1 cellular context compared by ENCODE assay signal in genomic region chr10:122980209-122981065, GRCh38.
TF ChIP-seq lines count a peak whose summit lies in the region.

A gene with protein sequence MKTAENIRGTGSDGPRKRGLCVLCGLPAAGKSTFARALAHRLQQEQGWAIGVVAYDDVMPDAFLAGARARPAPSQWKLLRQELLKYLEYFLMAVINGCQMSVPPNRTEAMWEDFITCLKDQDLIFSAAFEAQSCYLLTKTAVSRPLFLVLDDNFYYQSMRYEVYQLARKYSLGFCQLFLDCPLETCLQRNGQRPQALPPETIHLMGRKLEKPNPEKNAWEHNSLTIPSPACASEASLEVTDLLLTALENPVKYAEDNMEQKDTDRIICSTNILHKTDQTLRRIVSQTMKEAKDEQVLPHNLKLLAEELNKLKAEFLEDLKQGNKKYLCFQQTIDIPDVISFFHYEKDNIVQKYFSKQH (plus strand): TSS chr10:122980401. CDS start chr10:122980480, 79 bp downstream.

TF ChIP-seq in K562, 482 proteins besides CTCF, POLR2A, EP300 and RAD21 (continued from another document and continues in another):
- TF ChIP-seq ZNF197 (CRISPR knock-in tag; IDR thresholded peaks at IDR 0.05; ENCODE audit: low read depth) (no peak), MBD2 (IDR thresholded peaks at IDR 0.05; ENCODE audit: borderline replicate concordance, low read depth) (peak; percentile 35; the same call in 1 of the 2 replicates), BRD9 (IDR thresholded peaks at IDR 0.05; ENCODE audit: low read depth, partially characterized antibody) (no peak), CEBPG (CRISPR knock-in tag; IDR thresholded peaks at IDR 0.05) (peak; percentile 51; the same call in 1 of the 2 replicates), CEBPG (tag; conservative IDR thresholded peaks at IDR 0.05 in 1 of 2, IDR thresholded peaks at IDR 0.05 in 1 of 2) (no peak), CBX1 (IDR thresholded peaks at IDR 0.05; ENCODE audit: low read depth) (no peak), GABPA (tag; conservative IDR thresholded peaks at IDR 0.05; ENCODE audit: low read depth) (peak; percentile 45; the same call in 1 of the 2 replicates), FOXM1 (IDR thresholded peaks at IDR 0.05; ENCODE audit: low read depth) (0 out of 2 replicates have a peak, but pooled peaks have one; percentile 12), FOXM1 (CRISPR knock-in tag; IDR thresholded peaks at IDR 0.05; ENCODE audit: low read depth) (no peak), ETS2 (tag; IDR thresholded peaks at IDR 0.05; ENCODE audit: borderline replicate concordance, poor library complexity, severe bottlenecking) (no peak), CREB1 (IDR thresholded peaks at IDR 0.05) (peak; percentile 98), CREB1 (CRISPR knock-in tag; IDR thresholded peaks at IDR 0.05) (peak; percentile 96), ZNF766 (CRISPR knock-in tag; conservative IDR thresholded peaks at IDR 0.05) (no peak), HDGF (IDR thresholded peaks at IDR 0.05) (no peak), MEIS2 (IDR thresholded peaks at IDR 0.05; ENCODE audit: partially characterized antibody) (peak; percentile 44), MYNN (IDR thresholded peaks at IDR 0.05) (0 out of 2 replicates have a peak, but pooled peaks have one; percentile 37), MYNN (CRISPR knock-in tag; IDR thresholded peaks at IDR 0.05) (no peak), ZNF232 (CRISPR knock-in tag; IDR thresholded peaks at IDR 0.05) (peak; percentile 73; the same call in 1 of the 2 replicates), POLR2H (tag; IDR thresholded peaks at IDR 0.05; ENCODE audit: low read depth) (no peak), TFAP4 (CRISPR knock-in tag; IDR thresholded peaks at IDR 0.05; ENCODE audit: borderline replicate concordance) (peak; percentile 64; the same call in 1 of the 2 replicates), KHSRP (IDR thresholded peaks at IDR 0.05) (peak; percentile 86), CHD2 (IDR thresholded peaks at IDR 0.05; ENCODE audit: low read depth, low read length) (peak; percentile 41; the same call in 1 of the 2 replicates), SREBF2 (CRISPR knock-in tag; IDR thresholded peaks at IDR 0.05) (no peak), TRIM24 (IDR thresholded peaks at IDR 0.05) (peak in 1 of 2 experiments; percentile 44; a peak in 1 of 4 replicates), SPI1 (IDR thresholded peaks at IDR 0.05; ENCODE audit: borderline replicate concordance, low read depth, low read length) (no peak), SMC3 (conservative IDR thresholded peaks at IDR 0.05; ENCODE audit: insufficient read depth, low read depth, low read length) (no peak), KDM5B (IDR thresholded peaks at IDR 0.05; ENCODE audit: insufficient replicate concordance, low read depth, low read length) (peak; percentile 51), TSC22D4 (tag; IDR thresholded peaks at IDR 0.05) (no peak), MEF2A (IDR thresholded peaks at IDR 0.05; ENCODE audit: control insufficient read depth, low read depth, low read length) (no peak), GTF2F1 (IDR thresholded peaks at IDR 0.05; ENCODE audit: low read depth, low read length) (0 out of 2 replicates have a peak, but pooled peaks have one; percentile 40), ZNF75A (CRISPR knock-in tag; IDR thresholded peaks at IDR 0.05) (no peak), SNRNP70 (optimal IDR thresholded peaks at IDR 0.05; ENCODE audit: low read depth, low read length) (no peak), U2AF1 (optimal IDR thresholded peaks at IDR 0.05; ENCODE audit: low read depth, low read length) (peak; percentile 37), NR4A1 (CRISPR knock-in tag; IDR thresholded peaks at IDR 0.05) (no peak), NR4A1 (tag; IDR thresholded peaks at IDR 0.05) (no peak), ZNF121 (CRISPR knock-in tag; conservative IDR thresholded peaks at IDR 0.05) (no peak), BRCA1 (IDR thresholded peaks at IDR 0.05) (no peak), BRCA1 (CRISPR knock-in tag; IDR thresholded peaks at IDR 0.05) (no peak), JUND (IDR thresholded peaks at IDR 0.05; ENCODE audit: borderline replicate concordance, low read depth, low read length) (peak; percentile 91), JUND (tag; IDR thresholded peaks at IDR 0.05; ENCODE audit: borderline replicate concordance, low read depth, low read length) (peak; percentile 76; the same call in 2 of the 3 replicates), CTCFL (IDR thresholded peaks at IDR 0.05; ENCODE audit: borderline replicate concordance, insufficient read depth, low read depth, low read length, poor library complexity, severe bottlenecking) (peak; percentile 98), JUN (IDR thresholded peaks at IDR 0.05; ENCODE audit: borderline replicate concordance, low read depth, low read length) (peak; percentile 86), JUN (CRISPR knock-in tag; IDR thresholded peaks at IDR 0.05; ENCODE audit: borderline replicate concordance) (no peak), RAD51 (IDR thresholded peaks at IDR 0.05; ENCODE audit: borderline replicate concordance, low read depth) (no peak), ZNF511 (CRISPR knock-in tag; IDR thresholded peaks at IDR 0.05) (peak; percentile 87), ZFP1 (CRISPR knock-in tag; IDR thresholded peaks at IDR 0.05) (no peak), FOSL1 (tag; conservative IDR thresholded peaks at IDR 0.05) (0 out of 2 replicates have a peak, but pooled peaks have one; percentile 32), ATF3 (IDR thresholded peaks at IDR 0.05) (peak; percentile 99), ATF3 (CRISPR knock-in tag; conservative IDR thresholded peaks at IDR 0.05) (peak; percentile 39; the same call in 1 of the 2 replicates), HDAC2 (IDR thresholded peaks at IDR 0.05) (peak; percentile 58; the same call in 1 of the 2 replicates), IRF1 (CRISPR knock-in tag; IDR thresholded peaks at IDR 0.05; ENCODE audit: borderline replicate concordance) (no peak), CXXC5 (CRISPR knock-in tag; IDR thresholded peaks at IDR 0.05) (peak; percentile 85), RBFOX2 (IDR thresholded peaks at IDR 0.05; ENCODE audit: low read depth, low read length) (peak; percentile 84), TCF3 (CRISPR knock-in tag; IDR thresholded peaks at IDR 0.05) (no peak)
- TF ChIP-seq, protein P1, sequence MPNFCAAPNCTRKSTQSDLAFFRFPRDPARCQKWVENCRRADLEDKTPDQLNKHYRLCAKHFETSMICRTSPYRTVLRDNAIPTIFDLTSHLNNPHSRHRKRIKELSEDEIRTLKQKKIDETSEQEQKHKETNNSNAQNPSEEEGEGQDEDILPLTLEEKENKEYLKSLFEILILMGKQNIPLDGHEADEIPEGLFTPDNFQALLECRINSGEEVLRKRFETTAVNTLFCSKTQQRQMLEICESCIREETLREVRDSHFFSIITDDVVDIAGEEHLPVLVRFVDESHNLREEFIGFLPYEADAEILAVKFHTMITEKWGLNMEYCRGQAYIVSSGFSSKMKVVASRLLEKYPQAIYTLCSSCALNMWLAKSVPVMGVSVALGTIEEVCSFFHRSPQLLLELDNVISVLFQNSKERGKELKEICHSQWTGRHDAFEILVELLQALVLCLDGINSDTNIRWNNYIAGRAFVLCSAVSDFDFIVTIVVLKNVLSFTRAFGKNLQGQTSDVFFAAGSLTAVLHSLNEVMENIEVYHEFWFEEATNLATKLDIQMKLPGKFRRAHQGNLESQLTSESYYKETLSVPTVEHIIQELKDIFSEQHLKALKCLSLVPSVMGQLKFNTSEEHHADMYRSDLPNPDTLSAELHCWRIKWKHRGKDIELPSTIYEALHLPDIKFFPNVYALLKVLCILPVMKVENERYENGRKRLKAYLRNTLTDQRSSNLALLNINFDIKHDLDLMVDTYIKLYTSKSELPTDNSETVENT (CRISPR knock-in tag; IDR thresholded peaks at IDR 0.05), result 0 out of 2 replicates have a peak, but pooled peaks have one; percentile 13
- TF ChIP-seq, protein P2, sequence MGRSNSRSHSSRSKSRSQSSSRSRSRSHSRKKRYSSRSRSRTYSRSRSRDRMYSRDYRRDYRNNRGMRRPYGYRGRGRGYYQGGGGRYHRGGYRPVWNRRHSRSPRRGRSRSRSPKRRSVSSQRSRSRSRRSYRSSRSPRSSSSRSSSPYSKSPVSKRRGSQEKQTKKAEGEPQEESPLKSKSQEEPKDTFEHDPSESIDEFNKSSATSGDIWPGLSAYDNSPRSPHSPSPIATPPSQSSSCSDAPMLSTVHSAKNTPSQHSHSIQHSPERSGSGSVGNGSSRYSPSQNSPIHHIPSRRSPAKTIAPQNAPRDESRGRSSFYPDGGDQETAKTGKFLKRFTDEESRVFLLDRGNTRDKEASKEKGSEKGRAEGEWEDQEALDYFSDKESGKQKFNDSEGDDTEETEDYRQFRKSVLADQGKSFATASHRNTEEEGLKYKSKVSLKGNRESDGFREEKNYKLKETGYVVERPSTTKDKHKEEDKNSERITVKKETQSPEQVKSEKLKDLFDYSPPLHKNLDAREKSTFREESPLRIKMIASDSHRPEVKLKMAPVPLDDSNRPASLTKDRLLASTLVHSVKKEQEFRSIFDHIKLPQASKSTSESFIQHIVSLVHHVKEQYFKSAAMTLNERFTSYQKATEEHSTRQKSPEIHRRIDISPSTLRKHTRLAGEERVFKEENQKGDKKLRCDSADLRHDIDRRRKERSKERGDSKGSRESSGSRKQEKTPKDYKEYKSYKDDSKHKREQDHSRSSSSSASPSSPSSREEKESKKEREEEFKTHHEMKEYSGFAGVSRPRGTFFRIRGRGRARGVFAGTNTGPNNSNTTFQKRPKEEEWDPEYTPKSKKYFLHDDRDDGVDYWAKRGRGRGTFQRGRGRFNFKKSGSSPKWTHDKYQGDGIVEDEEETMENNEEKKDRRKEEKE (IDR thresholded peaks at IDR 0.05; ENCODE audit: borderline replicate concordance in 1 of 2, control insufficient read depth in 1 of 2, low read depth in 2 of 2, low read length in 1 of 2), result no peak
- TF ChIP-seq, protein P3, sequence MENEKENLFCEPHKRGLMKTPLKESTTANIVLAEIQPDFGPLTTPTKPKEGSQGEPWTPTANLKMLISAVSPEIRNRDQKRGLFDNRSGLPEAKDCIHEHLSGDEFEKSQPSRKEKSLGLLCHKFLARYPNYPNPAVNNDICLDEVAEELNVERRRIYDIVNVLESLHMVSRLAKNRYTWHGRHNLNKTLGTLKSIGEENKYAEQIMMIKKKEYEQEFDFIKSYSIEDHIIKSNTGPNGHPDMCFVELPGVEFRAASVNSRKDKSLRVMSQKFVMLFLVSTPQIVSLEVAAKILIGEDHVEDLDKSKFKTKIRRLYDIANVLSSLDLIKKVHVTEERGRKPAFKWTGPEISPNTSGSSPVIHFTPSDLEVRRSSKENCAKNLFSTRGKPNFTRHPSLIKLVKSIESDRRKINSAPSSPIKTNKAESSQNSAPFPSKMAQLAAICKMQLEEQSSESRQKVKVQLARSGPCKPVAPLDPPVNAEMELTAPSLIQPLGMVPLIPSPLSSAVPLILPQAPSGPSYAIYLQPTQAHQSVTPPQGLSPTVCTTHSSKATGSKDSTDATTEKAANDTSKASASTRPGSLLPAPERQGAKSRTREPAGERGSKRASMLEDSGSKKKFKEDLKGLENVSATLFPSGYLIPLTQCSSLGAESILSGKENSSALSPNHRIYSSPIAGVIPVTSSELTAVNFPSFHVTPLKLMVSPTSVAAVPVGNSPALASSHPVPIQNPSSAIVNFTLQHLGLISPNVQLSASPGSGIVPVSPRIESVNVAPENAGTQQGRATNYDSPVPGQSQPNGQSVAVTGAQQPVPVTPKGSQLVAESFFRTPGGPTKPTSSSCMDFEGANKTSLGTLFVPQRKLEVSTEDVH (IDR thresholded peaks at IDR 0.05; ENCODE audit: low read depth, partially characterized antibody), result peak; percentile 83
